Comparison of ENCODE assay signal across 8 cellular contexts in genomic region chr17:40321502-40322416, GRCh38. TPM values are rescaled to one million over a fixed set of nuclear protein-coding genes. Genes with fewer than 3 reads are reported as not detected.
A peak's percentile ranks its signal among the peaks of the same experiment; 100 is the strongest.
DNase-seq lines count a peak whose midpoint lies in the region; ATAC-seq, FAIRE-seq and TF ChIP-seq lines count a peak whose summit lies in the region.

No MANE protein-coding gene starts in this region.

- H2AFZ ChIP-seq in PC-9 (no peak overlapping the region), endothelial cell of umbilical vein (ENCODE audit: low read depth, low read length) (no peak overlapping the region), trophoblast cell (ENCODE audit: insufficient read depth, low read length, poor library complexity) (peak overlapping the region; percentile 9)

- no peak overlapping the region for H2BK120ac ChIP-seq in trophoblast cell (ENCODE audit: insufficient read depth, low read length, poor library complexity)

- no CpG with 5 or more reads among the region's 11 CpGs for WGBS in trophoblast cell (ENCODE audit: extremely low coverage, insufficient coverage, insufficient read length)

- BruUV-seq in PC-9 (replicated peaks; lab: Mats Ljungman, UMichigan) = no TSS peak
- TSS peak; percentile 31 for BruUV-seq in endothelial cell of umbilical vein (replicated peaks; lab: Mats Ljungman, UMichigan)

- H3K79me2 ChIP-seq in PC-9 (ENCODE audit: low read depth) (peaks cover 83% of the 10 kb centered on the region), endothelial cell of umbilical vein (ENCODE audit: control insufficient read depth, insufficient read depth, low read length) (peaks cover 69% of the 10 kb centered on the region), trophoblast cell (ENCODE audit: control insufficient read depth, insufficient read depth, low read length, poor library complexity) (peaks cover 8% of the 10 kb centered on the region)

- no peak overlapping the region for H4K8ac ChIP-seq in trophoblast cell (ENCODE audit: low read depth, low read length)

- no peak overlapping the region for H4K91ac ChIP-seq in trophoblast cell (ENCODE audit: low read depth, low read length)

- H3K4me1 ChIP-seq in ES-I3 (ENCODE audit: insufficient read depth, low read length) (peaks cover 16% of the 10 kb centered on the region; the same call in 1 of the 2 replicates), PC-9 (replicated peaks; ENCODE audit: insufficient read depth) (peaks cover 65% of the 10 kb centered on the region), endothelial cell of umbilical vein (ENCODE audit: control insufficient read depth, extremely low read depth, insufficient read depth, low read length) (peaks cover 84% of the 10 kb centered on the region), trophoblast cell (ENCODE audit: control insufficient read depth in 1 of 2, insufficient read depth in 2 of 2, low read length in 2 of 2) (peaks cover 21 to 30% of the 10 kb centered on the region in 2 experiments)

- H3K27ac ChIP-seq in PC-9 (peak overlapping the region; percentile 36), endothelial cell of umbilical vein (ENCODE audit: insufficient read depth, low read depth, low read length) (peak overlapping the region; percentile 95), trophoblast cell (ENCODE audit: low read depth, low read length) (no peak overlapping the region)

- H3K14ac ChIP-seq in trophoblast cell (ENCODE audit: low read length) = no peak overlapping the region

- POLR2A ChIA-PET in PC-9 (lab: Charles Lee; ENCODE audit: unreplicated experiment) = interaction anchor here (0.5 to 0.7 kb wide), 2 partner anchors 104 to 1414 kb away, joined by 4 to 28 read pairs; no protein-coding TSS in a partner anchor
- POLR2A ChIA-PET in endothelial cell of umbilical vein (lab: Charles Lee) = no interaction called here

- peak overlapping the region; percentile 39; the same call in 1 of the 2 replicates for H3K9ac ChIP-seq in ES-I3 (ENCODE audit: low read depth, low read length)
- peak overlapping the region; percentile 84 for H3K9ac ChIP-seq in endothelial cell of umbilical vein (replicated peaks; ENCODE audit: extremely low read depth, insufficient read depth, low read length)
- no peak overlapping the region for H3K9ac ChIP-seq in trophoblast cell (ENCODE audit: low read length)

- H2AK5ac ChIP-seq in trophoblast cell (ENCODE audit: low read length) = no peak overlapping the region

- H3K27me3 ChIP-seq in PC-9 (ENCODE audit: insufficient read depth, low read depth) (no peaks in the 10 kb centered on the region), endothelial cell of umbilical vein (ENCODE audit: control insufficient read depth in 2 of 2, insufficient read depth in 2 of 2, low read length in 2 of 2) (no peaks in the 10 kb centered on the region), trophoblast cell (ENCODE audit: insufficient read depth, low read length) (no peaks in the 10 kb centered on the region)

- intact Hi-C loops in PC-9 (cut with micrococcal nuclease; ENCODE audit: unreplicated experiment) = no loop called here
- intact Hi-C loops in endothelial cell of umbilical vein (cut with micrococcal nuclease) = loop anchor here (1.0 kb wide), 1 partner anchor 7 kb away; no protein-coding TSS in a partner anchor

- H3K36me3 ChIP-seq in ES-I3 (ENCODE audit: insufficient read depth, low read length) = no peaks in the 10 kb centered on the region
- no peaks in the 10 kb centered on the region for H3K36me3 ChIP-seq in PC-9 (ENCODE audit: low read depth)
- no peaks in the 10 kb centered on the region for H3K36me3 ChIP-seq in endothelial cell of umbilical vein (ENCODE audit: control insufficient read depth in 2 of 2, extremely low read depth in 1 of 2, insufficient read depth in 2 of 2, low read length in 2 of 2)
- no peaks in the 10 kb centered on the region for H3K36me3 ChIP-seq in trophoblast cell (ENCODE audit: control insufficient read depth in 1 of 2, insufficient read depth in 2 of 2, low read length in 2 of 2)

- H4K12ac ChIP-seq in trophoblast cell (ENCODE audit: low read depth, low read length) = no peak overlapping the region

- H2BK5ac ChIP-seq in trophoblast cell (ENCODE audit: low read depth, low read length, poor library complexity) = no peak overlapping the region

- no peak overlapping the region for H2BK12ac ChIP-seq in trophoblast cell (ENCODE audit: low read length)

- peak overlapping the region; percentile 34 for H3K18ac ChIP-seq in trophoblast cell (ENCODE audit: low read length)

- H4K20me1 ChIP-seq in PC-9 (ENCODE audit: insufficient read depth) = peaks cover 14% of the 10 kb centered on the region
- no peaks in the 10 kb centered on the region for H4K20me1 ChIP-seq in endothelial cell of umbilical vein (replicated peaks; ENCODE audit: control insufficient read depth, extremely low read depth, insufficient read depth, low read length)

- no peak overlapping the region for H3K23ac ChIP-seq in trophoblast cell (ENCODE audit: low read length)

- no peaks in the 10 kb centered on the region for H3K9me1 ChIP-seq in endothelial cell of umbilical vein (replicated peaks; ENCODE audit: control insufficient read depth, extremely low read depth, insufficient read depth, low read length)

- ATAC-seq in GM19035 (IDR thresholded peaks at IDR 0.05; ENCODE audit: unreplicated experiment) = no peak
- no peak for ATAC-seq in HG03469 (IDR thresholded peaks at IDR 0.05; ENCODE audit: unreplicated experiment)
- no peak for ATAC-seq in omental fat pad (ENCODE audit: low FRiP score)

- H3K4me3 ChIP-seq in PC-9 = peak overlapping the region; percentile 28; the same call in 1 of the 2 replicates
- peak overlapping the region in 2 of 3 experiments; percentile 9 to 17 for H3K4me3 ChIP-seq in endothelial cell of umbilical vein (replicated peaks in 1 of 3; ENCODE audit: insufficient read depth in 1 of 3, low read depth in 1 of 3, low read length in 3 of 3)
- no peak overlapping the region for H3K4me3 ChIP-seq in trophoblast cell (ENCODE audit: low read depth, low read length)

- H3K9me3 ChIP-seq in ES-I3 (ENCODE audit: control insufficient read depth, insufficient read depth, low read length) (no peaks in the 10 kb centered on the region), PC-9 (ENCODE audit: insufficient read depth, low read depth) (no peaks in the 10 kb centered on the region), endothelial cell of umbilical vein (replicated peaks; ENCODE audit: control insufficient read depth, insufficient read depth, low read length) (no peaks in the 10 kb centered on the region), trophoblast cell (ENCODE audit: insufficient read depth, low read depth, low read length) (no peaks in the 10 kb centered on the region)

- TF ChIP-seq CTCF in PC-9 (conservative IDR thresholded peaks at IDR 0.05) = no peak
- TF ChIP-seq CTCF in endothelial cell of umbilical vein (IDR thresholded peaks at IDR 0.05; ENCODE audit: extremely low read depth in 1 of 2, insufficient read depth in 1 of 2, low read depth in 1 of 2, low read length in 2 of 2) = no peak
- TF ChIP-seq CTCF in omental fat pad (IDR thresholded peaks at IDR 0.05) = no peak

- CTCF ChIA-PET in PC-9 (lab: Charles Lee) (no interaction called here), endothelial cell of umbilical vein (lab: Charles Lee) (interaction anchor here (1.6 to 2.7 kb wide), 3 partner anchors 10 to 19 kb away, joined by 5 to 7 read pairs (median 6); no protein-coding TSS in a partner anchor)

- no peak for DNase-seq in PC-9
- no peak for DNase-seq in endothelial cell of umbilical vein (ENCODE audit: low read depth, low spot score)
- no peak for DNase-seq in trophoblast cell
- no peak for DNase-seq in stimulated activated CD4-positive, alpha-beta T cell treated with anti-CD3 and anti-CD28 coated beads, Interleukin-2, amount 100 ng/mL, for 48 hours
- DNase-seq in omental fat pad (ENCODE audit: low spot score) = no peak

- H3F3A ChIP-seq in PC-9 (ENCODE audit: insufficient read depth, low read depth) = peaks cover 16% of the 10 kb centered on the region

- FAIRE-seq in endothelial cell of umbilical vein (lab: Jason Lieb, UNC) = no peak

- H3K4ac ChIP-seq in trophoblast cell (ENCODE audit: low read depth, low read length) = no peak overlapping the region

- peaks cover 11% of the 10 kb centered on the region for H3K79me1 ChIP-seq in trophoblast cell (ENCODE audit: low read length)

- no peaks in the 10 kb centered on the region for H3K9me2 ChIP-seq in PC-9 (ENCODE audit: insufficient read depth)

- peak overlapping the region; percentile 71 for H3K4me2 ChIP-seq in PC-9
- peak overlapping the region; percentile 64 for H3K4me2 ChIP-seq in endothelial cell of umbilical vein (ENCODE audit: insufficient read depth, low read length)
- no peak overlapping the region for H3K4me2 ChIP-seq in trophoblast cell (ENCODE audit: low read length)

- dilution Hi-C loops in endothelial cell of umbilical vein (cut with MboI; ENCODE audit: extremely low pct_ligation_motif_present, low sequenced_read_pairs) = no loop called here

- no peak for TF ChIP-seq POLR2A in endothelial cell of umbilical vein (IDR thresholded peaks at IDR 0.05; ENCODE audit: low read depth, low read length)

RNA-seq across cellular contexts. Expression of gene RARA, which starts 12.8 kb away (rescaled TPM):
- total RNA-seq in PC-9 (2021) (21.5 and 21.8 TPM in 2 replicates), endothelial cell of umbilical vein (37.8 and 43.4 TPM in 2 replicates), omental fat pad (10 to 100 TPM; 26.7 to 61.5 (median 35.9) TPM)
- polyA plus RNA-seq in endothelial cell of umbilical vein = 11.2 and 11.9 TPM in 2 replicates
- polyA plus RNA-seq in endothelial cell of umbilical vein (2011; cell fraction: cytosol; rRNA removed) = 11.3 and 13.6 TPM in 2 replicates
- 9.9 and 12.3 TPM in 2 replicates for polyA plus RNA-seq in endothelial cell of umbilical vein (2011; cell fraction: nucleus; rRNA removed)
- polyA plus RNA-seq in endothelial cell of umbilical vein (2012) = 27.6 and 34.9 TPM in 2 replicates
- polyA minus RNA-seq in endothelial cell of umbilical vein = 11.6 and 20.5 TPM in 2 replicates
- polyA minus RNA-seq in endothelial cell of umbilical vein (2011; cell fraction: cytosol; rRNA and poly(A)+ RNA removed) = 6.7 TPM
- 8.0 and 10.0 TPM in 2 replicates for polyA minus RNA-seq in endothelial cell of umbilical vein (2011; cell fraction: nucleus; rRNA and poly(A)+ RNA removed)
- polyA plus RNA-seq in trophoblast cell (2013) = 15.0 and 15.5 TPM in 2 replicates

RNA-seq across cellular contexts. Expression of gene CDC6, which starts 34.1 kb away (rescaled TPM):
- total RNA-seq in PC-9 (2021) (37.8 and 44.9 TPM in 2 replicates), endothelial cell of umbilical vein (49.9 and 55.2 TPM in 2 replicates), omental fat pad (1 to 10 TPM in 2 of 4 donors, under 1 TPM in 2; 0.56 to 4.3 (median 1.7) TPM)
- polyA plus RNA-seq in endothelial cell of umbilical vein = 13.4 and 15.5 TPM in 2 replicates
- 25.1 and 29.1 TPM in 2 replicates for polyA plus RNA-seq in endothelial cell of umbilical vein (2011; cell fraction: cytosol; rRNA removed)
- polyA plus RNA-seq in endothelial cell of umbilical vein (2011; cell fraction: nucleus; rRNA removed) = 31.9 and 52.5 TPM in 2 replicates
- polyA plus RNA-seq in endothelial cell of umbilical vein (2012) = 18.0 and 33.6 TPM in 2 replicates
- 17.1 and 22.1 TPM in 2 replicates for polyA minus RNA-seq in endothelial cell of umbilical vein
- polyA minus RNA-seq in endothelial cell of umbilical vein (2011; cell fraction: cytosol; rRNA and poly(A)+ RNA removed) = 40.0 TPM
- polyA minus RNA-seq in endothelial cell of umbilical vein (2011; cell fraction: nucleus; rRNA and poly(A)+ RNA removed) = 31.5 and 42.2 TPM in 2 replicates
- 90.5 and 96.3 TPM in 2 replicates for polyA plus RNA-seq in trophoblast cell (2013)

RNA-seq across cellular contexts. Expression of gene GJD3, which starts 42.8 kb away (rescaled TPM):
- total RNA-seq in PC-9 (2021) (not detected in 2 replicates), endothelial cell of umbilical vein (0.39 and 0.40 TPM in 2 replicates), omental fat pad (1 to 10 TPM in 1 of 4 donors, under 1 TPM in 1, not detected in 2; 0.60 to 2.0 TPM)
- polyA plus RNA-seq in endothelial cell of umbilical vein = 0.10 TPM in 1 of 2 replicates, not detected in the other
- not detected in 2 replicates for polyA plus RNA-seq in endothelial cell of umbilical vein (2011; cell fraction: cytosol; rRNA removed)
- not detected in 2 replicates for polyA plus RNA-seq in endothelial cell of umbilical vein (2011; cell fraction: nucleus; rRNA removed)
- not detected in 2 replicates for polyA plus RNA-seq in endothelial cell of umbilical vein (2012)
- not detected in 2 replicates for polyA minus RNA-seq in endothelial cell of umbilical vein
- polyA minus RNA-seq in endothelial cell of umbilical vein (2011; cell fraction: cytosol; rRNA and poly(A)+ RNA removed) = not detected
- polyA minus RNA-seq in endothelial cell of umbilical vein (2011; cell fraction: nucleus; rRNA and poly(A)+ RNA removed) = not detected in 2 replicates
- 1.4 and 2.0 TPM in 2 replicates for polyA plus RNA-seq in trophoblast cell (2013)
